22 cellular contexts compared by ENCODE assay signal in genomic region chr7:108156897-108157605, GRCh38. TPM values are rescaled to one million over a fixed set of nuclear protein-coding genes. Genes with fewer than 3 reads are reported as not detected.
"Had no signal": no experiment of that assay in that cellular context is flagged by ENCODE, and none has a peak within 500 bp of the region (broad histone marks: within the 10 kb centered on the region; RNA-seq: fewer than 3 reads in every experiment).

No MANE protein-coding gene starts in this region.

- H3K4me3 ChIP-seq: esophagus muscularis mucosa, left ventricle myocardium inferior, thyroid gland had no signal

- H3K4me1 ChIP-seq: esophagus muscularis mucosa, left ventricle myocardium inferior, thyroid gland had no signal

- FAIRE-seq: kidney had no signal

- H3K36me3 ChIP-seq: esophagus muscularis mucosa, left ventricle myocardium inferior, thyroid gland had no signal

- DNase-seq: activated CD4-positive, alpha-beta T cell treated with anti-CD3 and anti-CD28 coated beads, Interleukin-2, amount 50 U/mL, for 1 hour; activated CD8-positive, alpha-beta memory T cell treated with anti-CD3 and anti-CD28 coated beads for 24 hours; activated CD8-positive, alpha-beta memory T cell treated with anti-CD3 and anti-CD28 coated beads, Interleukin-2, amount 50 U/mL, for 48 hours; activated gamma-delta T cell; activated T-cell treated with anti-CD3 and anti-CD28 coated beads, Interleukin-2, amount 50 U/mL, for 72 hours; effector CD4-positive, alpha-beta T cell; glutamatergic neuron; hippocampal formation; kidney; left ventricle myocardium inferior; midbrain; occipital lobe; retina; stimulated activated CD4-positive, alpha-beta T cell treated with anti-CD3 and anti-CD28 coated beads, Interleukin-1b, Interleukin-23, amount 100 ng/mL, for 48 hours; stimulated activated naive CD4-positive, alpha-beta T cell treated with Interleukin-2 at 50 U/mL for 16 hours; thyroid gland had no signal

- H3K9me3 Mint-ChIP-seq: activated naive CD4-positive, alpha-beta T cell treated with anti-CD3 and anti-CD28 coated beads, Interleukin-2, amount 50 U/mL, for 24 hours; activated T-cell treated with anti-CD3 and anti-CD28 coated beads, Interleukin-2, amount 50 U/mL, for 72 hours had no signal

- H3K4me1 Mint-ChIP-seq: activated naive CD4-positive, alpha-beta T cell treated with anti-CD3 and anti-CD28 coated beads, Interleukin-2, amount 50 U/mL, for 24 hours had no signal

- H3K27me3 ChIP-seq: esophagus muscularis mucosa, thyroid gland had no signal

- H3K27ac Mint-ChIP-seq: activated naive CD4-positive, alpha-beta T cell treated with anti-CD3 and anti-CD28 coated beads, Interleukin-2, amount 50 U/mL, for 24 hours; activated T-cell treated with anti-CD3 and anti-CD28 coated beads, Interleukin-2, amount 50 U/mL, for 72 hours had no signal

- H3K27ac ChIP-seq: esophagus muscularis mucosa, left ventricle myocardium inferior, thyroid gland had no signal

- ATAC-seq: activated CD4-positive, CD25-positive, alpha-beta regulatory T cell treated with anti-CD3 and anti-CD28 coated beads, Interleukin-2, amount 50 U/mL, for 24 hours; activated T-cell treated with anti-CD3 and anti-CD28 coated beads, Interleukin-2, amount 50 U/mL, for 72 hours had no signal

- H3K36me3 Mint-ChIP-seq: activated naive CD4-positive, alpha-beta T cell treated with anti-CD3 and anti-CD28 coated beads, Interleukin-2, amount 50 U/mL, for 24 hours had no signal

- H3K4me3 Mint-ChIP-seq: activated naive CD4-positive, alpha-beta T cell treated with anti-CD3 and anti-CD28 coated beads, Interleukin-2, amount 50 U/mL, for 24 hours; activated T-cell treated with anti-CD3 and anti-CD28 coated beads, Interleukin-2, amount 50 U/mL, for 72 hours had no signal

- H3K9me3 ChIP-seq: esophagus muscularis mucosa, left ventricle myocardium inferior, thyroid gland had no signal

RNA-seq across cellular contexts. Expression of gene LAMB4, which starts 26.9 kb away (rescaled TPM):
- total RNA-seq: activated T-cell treated with anti-CD3 and anti-CD28 coated beads, Interleukin-2, amount 50 U/mL, for 72 hours; myocyte; subcutaneous adipose tissue; ureter had no signal
